ENCODE assay signal across 31 cellular contexts in genomic region chr11:1037506-1038055, GRCh38. TPM values are rescaled to one million over a fixed set of nuclear protein-coding genes. Genes with fewer than 3 reads are reported as not detected.
"Had no signal": no experiment of that assay in that cellular context is flagged by ENCODE, and none has a peak within 500 bp of the region (broad histone marks: within the 10 kb centered on the region; RNA-seq: fewer than 3 reads in every experiment).

No MANE protein-coding gene starts in this region.

- DNase-seq: colonic mucosa; cortex of kidney; effector CD8-positive, alpha-beta T cell; effector memory CD8-positive, alpha-beta T cell; endodermal cell; erythroblast; esophagus squamous epithelium; foreskin keratinocyte; heart right ventricle; hippocampal formation; left cardiac atrium; left ventricle myocardium superior; lower lobe of right lung; mesenchymal stem cell; mucosa of descending colon; naive B cell had no signal

- ATAC-seq: effector memory CD8-positive, alpha-beta T cell; esophagus mucosa; foreskin keratinocyte; gastroesophageal sphincter; heart right ventricle; left cardiac atrium; left lung; left ventricle myocardium superior; lower lobe of right lung; mucosa of descending colon had no signal

- H3K36me3 ChIP-seq: colonic mucosa, esophagus squamous epithelium, gastroesophageal sphincter, heart right ventricle, left lung, lower lobe of right lung had no signal

- H3K27me3 ChIP-seq: colonic mucosa had no signal

- FAIRE-seq: endometrium, frontal cortex, islet of Langerhans, keratinocyte had no signal

- H3K27ac ChIP-seq: colonic mucosa, epithelial cell of prostate, esophagus squamous epithelium, foreskin keratinocyte, gastroesophageal sphincter, heart right ventricle, left lung, lower lobe of right lung had no signal

- H3K9me3 ChIP-seq: colonic mucosa, esophagus squamous epithelium, gastroesophageal sphincter, heart right ventricle, left lung, lower lobe of right lung, mucosa of descending colon had no signal

- H3K4me1 ChIP-seq: colonic mucosa, foreskin keratinocyte, gastroesophageal sphincter, left lung, lower lobe of right lung had no signal

- H3K4me3 ChIP-seq: colonic mucosa, esophagus squamous epithelium, gastroesophageal sphincter, heart right ventricle, left lung, lower lobe of right lung, mucosa of descending colon had no signal

RNA-seq across cellular contexts. Expression of gene MUC6, which starts 1.1 kb away (rescaled TPM):
- total RNA-seq: dermis microvascular lymphatic vessel endothelial cell, esophagus mucosa, foreskin keratinocyte, frontal cortex, heart right ventricle, kidney epithelial cell, left cardiac atrium, left lung, left ventricle myocardium superior, lower leg skin, lung microvascular endothelial cell, mesenteric fat pad, mesothelial cell of epicardium, mucosa of descending colon, myocyte had no signal
- polyA plus RNA-seq: foreskin keratinocyte, keratinocyte had no signal

RNA-seq across cellular contexts. Expression of gene MUC2, which starts 37.1 kb away (rescaled TPM):
- total RNA-seq: dermis microvascular lymphatic vessel endothelial cell, endodermal cell, foreskin keratinocyte, frontal cortex, kidney epithelial cell, left lung, left ventricle myocardium superior, lower lobe of right lung, lung microvascular endothelial cell, myocyte had no signal
- polyA plus RNA-seq: foreskin keratinocyte, heart right ventricle, keratinocyte had no signal
